21 cellular contexts compared by ENCODE assay signal in the genomic region with DNA sequence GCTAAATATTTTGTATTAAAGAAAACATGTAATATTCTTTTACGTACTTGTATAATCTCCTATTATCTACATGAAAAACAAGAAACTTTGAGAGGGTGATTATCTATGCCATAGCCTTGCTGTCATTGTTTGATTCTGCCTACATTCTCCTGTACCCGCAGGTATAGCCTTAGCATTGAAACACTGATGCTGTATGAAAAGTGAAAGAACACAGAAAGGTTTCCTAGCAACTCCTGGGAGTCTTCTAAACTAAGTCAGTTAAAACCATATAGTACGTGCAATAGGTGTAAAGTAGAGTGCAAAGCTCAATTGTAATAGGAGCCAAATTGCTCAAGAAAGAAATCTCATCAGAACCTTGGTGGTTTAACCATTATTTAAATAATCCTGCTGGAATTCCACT.
"Had no signal": no experiment of that assay in that cellular context is flagged by ENCODE, and none has a peak within 500 bp of the region (broad histone marks: within the 10 kb centered on the region; RNA-seq: fewer than 3 reads in every experiment).

No MANE protein-coding gene starts in this region.

- H3K4me3 ChIP-seq: esophagus squamous epithelium, left lung, mucosa of descending colon, neural progenitor cell, right atrium auricular region, skin epidermis, spleen, testis, tibial artery had no signal

- H3K4me1 ChIP-seq: esophagus squamous epithelium, left lung, parathyroid adenoma, right atrium auricular region, spleen, testis, tibial artery had no signal

- H3K9me3 ChIP-seq: mucosa of descending colon, testis, tibial artery had no signal

- H3K4me2 ChIP-seq: neural progenitor cell had no signal

- H3K36me3 ChIP-seq: esophagus squamous epithelium, left lung, neural progenitor cell, right atrium auricular region, spleen, tibial artery had no signal

- H3K9ac ChIP-seq: neural progenitor cell, parathyroid adenoma had no signal

- H3K27me3 ChIP-seq: esophagus squamous epithelium, left lung, neural progenitor cell, right atrium auricular region, spleen, testis, tibial artery had no signal

- ATAC-seq: effector memory CD8-positive, alpha-beta T cell; left lung; mucosa of descending colon; natural killer cell treated with Interleukin-12 subunit alpha and Interleukin-12 subunit beta and Interleukin-15 and Interleukin-18, amount 100 ng/mL, for 72 hours; stimulated activated memory B cell treated with anti-CD40 and anti-IgM and Interleukin-4, amounts not matched to agents 10 μg/mL and 1 μg/mL and 100 μg/mL, for 72 hours; stimulated activated naive CD8-positive, alpha-beta T cell treated with anti-CD3 and anti-CD28 coated beads, Interleukin-15, Interleukin-2, amounts not matched to agents 100 U/mL and 50 U/mL, for 24 hours had no signal

- H3K27ac ChIP-seq: esophagus squamous epithelium, left lung, neural progenitor cell, parathyroid adenoma, right atrium auricular region, skin epidermis, spleen, testis, tibial artery had no signal

- DNase-seq: cortex of kidney; effector memory CD8-positive, alpha-beta T cell; erythroblast; esophagus squamous epithelium; kidney; left lung; mesenchymal stem cell; mucosa of descending colon; naive B cell; spleen; stimulated activated CD4-positive, alpha-beta T cell treated with anti-CD3 and anti-CD28 coated beads, Interleukin-4, amount 100 ng/mL, for 4 hours; stimulated activated naive CD8-positive, alpha-beta T cell treated with anti-CD3 and anti-CD28 coated beads, Interleukin-15, Interleukin-2, amounts not matched to agents 100 U/mL and 50 U/mL, for 24 hours; substantia nigra; testis; tibial artery had no signal

- H3K79me2 ChIP-seq: parathyroid adenoma had no signal

- H2AFZ ChIP-seq: neural progenitor cell, parathyroid adenoma had no signal
